ENCODE assay signal across 8 cellular contexts in genomic region chr1:161539731-161540561, GRCh38. TPM values are rescaled to one million over a fixed set of nuclear protein-coding genes. Genes with fewer than 3 reads are reported as not detected.
A peak's percentile ranks its signal among the peaks of the same experiment; 100 is the strongest.
DNase-seq lines count a peak whose midpoint lies in the region; ATAC-seq, FAIRE-seq and TF ChIP-seq lines count a peak whose summit lies in the region.
"Not testable (repeated sequence)": the region's sequence is repeated elsewhere in the genome, so short reads cannot be mapped to it uniquely, and the experiment has no call there.

No MANE protein-coding gene starts in this region.

- CTCF ChIA-PET in HEK293 (lab: Yijun Ruan, JAX) = interaction anchor here (0.6 to 1.1 kb wide), 5 partner anchors 9 to 379 kb away, joined by 3 to 5 read pairs (median 4); no protein-coding TSS in a partner anchor

- ATAC-seq in omental fat pad (ENCODE audit: low FRiP score) = peak; percentile 78

- H3K4me1 ChIP-seq in HEK293 (ENCODE audit: control insufficient read depth, insufficient read depth, low read length) = not testable (repeated sequence)

- FAIRE-seq in G401.6 (lab: Jason Lieb, UNC) = peak; percentile 84

- H3K9me3 ChIP-seq in HEK293 (ENCODE audit: control insufficient read depth, insufficient read depth, low read depth, low read length); MG63: not testable (repeated sequence)

- H3K36me3 ChIP-seq in HEK293 (ENCODE audit: control insufficient read depth in 2 of 2, insufficient read depth in 1 of 2, low read length in 2 of 2); MG63: not testable (repeated sequence)

- H3K4me3 Mint-ChIP-seq in activated naive CD4-positive, alpha-beta T cell treated with anti-CD3 and anti-CD28 coated beads, Interleukin-2, amount 50 U/mL, for 24 hours = peak overlapping the region; percentile 94
- peak overlapping the region; percentile 90 for H3K4me3 Mint-ChIP-seq in glutamatergic neuron (ENCODE audit: unreplicated experiment)

- not testable (repeated sequence) for H3K9me3 Mint-ChIP-seq in activated naive CD4-positive, alpha-beta T cell treated with anti-CD3 and anti-CD28 coated beads, Interleukin-2, amount 50 U/mL, for 24 hours
- peaks cover 17% of the 10 kb centered on the region for H3K9me3 Mint-ChIP-seq in glutamatergic neuron (ENCODE audit: unreplicated experiment)

- not testable (repeated sequence) for H3K36me3 Mint-ChIP-seq in activated naive CD4-positive, alpha-beta T cell treated with anti-CD3 and anti-CD28 coated beads, Interleukin-2, amount 50 U/mL, for 24 hours; glutamatergic neuron (ENCODE audit: unreplicated experiment)

- peak; percentile 86 for DNase-seq in MG63
- peak; percentile 88 for DNase-seq in SKM-1 (lab: John Stamatoyannopoulos, UW; ENCODE audit: unreplicated experiment)
- DNase-seq in glutamatergic neuron = peak; percentile 71
- DNase-seq in omental fat pad (ENCODE audit: low spot score) = peak; percentile 57
- DNase-seq in superior temporal gyrus (ENCODE audit: extremely low spot score) = peak; percentile 85

- H3K27me3 Mint-ChIP-seq in activated naive CD4-positive, alpha-beta T cell treated with anti-CD3 and anti-CD28 coated beads, Interleukin-2, amount 50 U/mL, for 24 hours = not testable (repeated sequence)
- H3K27me3 Mint-ChIP-seq in glutamatergic neuron (ENCODE audit: unreplicated experiment) = peaks cover 14% of the 10 kb centered on the region

- H3K27me3 ChIP-seq in MG63 = not testable (repeated sequence)

- POLR2A ChIA-PET in HEK293 (lab: Yijun Ruan, JAX) = interaction anchor here (0.6 to 1.1 kb wide), 2 partner anchors 9 to 186 kb away, joined by 3 to 4 read pairs; no protein-coding TSS in a partner anchor

- H3K27ac Mint-ChIP-seq in activated naive CD4-positive, alpha-beta T cell treated with anti-CD3 and anti-CD28 coated beads, Interleukin-2, amount 50 U/mL, for 24 hours = peak overlapping the region; percentile 99
- H3K27ac Mint-ChIP-seq in glutamatergic neuron (ENCODE audit: unreplicated experiment) = peak overlapping the region; percentile 75

- H3K4me3 ChIP-seq in HEK293 (ENCODE audit: low read depth, low read length) = peak overlapping the region; percentile 72
- peak overlapping the region; percentile 63 for H3K4me3 ChIP-seq in MG63

- TF ChIP-seq CTCF in HEK293 (tag by site-specific recombination; IDR thresholded peaks at IDR 0.05) = peak; percentile 54; the same call in 1 of the 2 replicates
- TF ChIP-seq CTCF in glutamatergic neuron (IDR thresholded peaks at IDR 0.05; ENCODE audit: partially characterized antibody, unreplicated experiment); omental fat pad (IDR thresholded peaks at IDR 0.05): not testable (repeated sequence)

- peak overlapping the region; percentile 4; the same call in 1 of the 2 replicates for H3K27ac ChIP-seq in HEK293 (ENCODE audit: extremely low read depth, low read depth, low read length)

- peaks cover 39% of the 10 kb centered on the region for H3K4me1 Mint-ChIP-seq in activated naive CD4-positive, alpha-beta T cell treated with anti-CD3 and anti-CD28 coated beads, Interleukin-2, amount 50 U/mL, for 24 hours
- not testable (repeated sequence) for H3K4me1 Mint-ChIP-seq in glutamatergic neuron (ENCODE audit: low read depth, unreplicated experiment)

TF ChIP-seq in HEK293, 187 proteins besides CTCF, POLR2A, EP300 and RAD21 (continues in another document):
- peak; percentile 28; the same call in 1 of the 2 replicates for TF ChIP-seq ZIC2 (tag by site-specific recombination; IDR thresholded peaks at IDR 0.05)
- peak; percentile 89 for TF ChIP-seq SP7 (tag by site-specific recombination; IDR thresholded peaks at IDR 0.05)
- TF ChIP-seq ZBTB48 (tag by site-specific recombination; IDR thresholded peaks at IDR 0.05) = peak; percentile 60; the same call in 1 of the 2 replicates
- 0 out of 2 replicates have a peak, but pooled peaks have one; percentile 23 for TF ChIP-seq ZNF174 (tag by site-specific recombination; IDR thresholded peaks at IDR 0.05)
- TF ChIP-seq ZNF561 (tag by site-specific recombination; IDR thresholded peaks at IDR 0.05; ENCODE audit: borderline replicate concordance) = 0 out of 2 replicates have a peak, but pooled peaks have one; percentile 40
- TF ChIP-seq ZBTB10 (tag by site-specific recombination; IDR thresholded peaks at IDR 0.05) = peak; percentile 89
- TF ChIP-seq ZSCAN30 (tag by site-specific recombination; IDR thresholded peaks at IDR 0.05) = peak; percentile 97
- TF ChIP-seq ZBTB6 (tag by site-specific recombination; IDR thresholded peaks at IDR 0.05) = 0 out of 2 replicates have a peak, but pooled peaks have one; percentile 33
- peak; percentile 93 for TF ChIP-seq ZNF580 (tag by site-specific recombination; IDR thresholded peaks at IDR 0.05)
- 0 out of 2 replicates have a peak, but pooled peaks have one; percentile 45 for TF ChIP-seq PBX3 (CRISPR knock-in tag; IDR thresholded peaks at IDR 0.05)
- peak; percentile 75 for TF ChIP-seq KLF1 (tag by site-specific recombination; IDR thresholded peaks at IDR 0.05)
- TF ChIP-seq ZXDB (tag by site-specific recombination; IDR thresholded peaks at IDR 0.05) = peak; percentile 80; the same call in 1 of the 2 replicates
- peak; percentile 48; the same call in 1 of the 2 replicates for TF ChIP-seq INSM2 (tag by site-specific recombination; IDR thresholded peaks at IDR 0.05)
- TF ChIP-seq SALL2 (tag by site-specific recombination; IDR thresholded peaks at IDR 0.05; ENCODE audit: borderline replicate concordance) = 0 out of 2 replicates have a peak, but pooled peaks have one; percentile 55
- peak; percentile 65; the same call in 1 of the 2 replicates for TF ChIP-seq KLF10 (tag by site-specific recombination; IDR thresholded peaks at IDR 0.05)

RNA-seq across cellular contexts. Expression of gene FCGR3A, which starts 9.7 kb away (rescaled TPM):
- total RNA-seq in MG63 (2014; rRNA removed; shearing (Covaris generic); ENCODE audit: low replicate concordance) = not detected in 2 replicates
- total RNA-seq in glutamatergic neuron (ENCODE audit: unreplicated experiment) (not detected), omental fat pad (10 to 100 TPM; 27.6 to 44.3 (median 29.4) TPM)

RNA-seq across cellular contexts. Expression of gene HSPA6, which starts 15.6 kb away (rescaled TPM):
- 1.1 and 1.9 TPM in 2 replicates for total RNA-seq in MG63 (2014; rRNA removed; shearing (Covaris generic); ENCODE audit: low replicate concordance)
- total RNA-seq in glutamatergic neuron (ENCODE audit: unreplicated experiment) (not detected), omental fat pad (100 to 1,000 TPM in 1 of 4 donors, 10 to 100 TPM in 2, 1 to 10 TPM in 1; 8.2 to 134 (median 18.8) TPM)

RNA-seq across cellular contexts. Expression of gene FCGR2A, which starts 34.7 kb away (rescaled TPM):
- total RNA-seq in MG63 (2014; rRNA removed; shearing (Covaris generic); ENCODE audit: low replicate concordance) = 2.3 TPM in 1 of 2 replicates, not detected in the other
- not detected for total RNA-seq in glutamatergic neuron (ENCODE audit: unreplicated experiment)
- 100 to 1,000 TPM; 118 to 222 (median 130) TPM for total RNA-seq in omental fat pad

Comparison
In these comparisons a context has a peak if more than half of its experiments do, and no peak if none do; other contexts are left out.
1. Peak in every context shown above with its lines: DNase-seq, ATAC-seq, H3K4me3 ChIP-seq and H3K27ac ChIP-seq.
2. RNA of gene FCGR3A, which starts 9.7 kb away (total RNA-seq): 27.6 to 44.3 TPM in omental fat pad; not detected in MG63 and not detected in glutamatergic neuron (single experiment); every median in the first group is over 10 times any median in the second.
3. RNA of gene FCGR2A, which starts 34.7 kb away (total RNA-seq): 118 to 222 TPM in omental fat pad; 2.3 TPM in MG63 and not detected in glutamatergic neuron (single experiment); every median in the first group is over 10 times any median in the second.